8 cellular contexts compared by ENCODE assay signal in the genomic region with DNA sequence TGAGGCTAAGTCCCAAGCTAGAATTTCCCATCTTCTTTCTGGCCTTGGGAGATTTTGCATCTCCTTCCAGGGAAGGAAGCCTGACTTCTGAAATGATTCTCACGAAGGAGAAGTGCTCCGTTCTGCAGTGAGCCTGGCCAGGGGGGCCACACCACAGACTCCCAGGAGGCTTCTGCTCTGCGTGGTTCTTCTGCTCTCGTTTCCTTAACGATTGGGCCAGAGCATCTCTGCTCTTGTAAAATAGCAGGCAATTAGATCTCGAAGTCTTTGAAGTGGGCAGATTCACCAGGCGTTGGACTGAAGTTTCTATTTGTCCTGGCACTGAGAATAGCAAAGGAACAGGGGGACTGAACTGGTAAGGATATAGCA. TPM values are rescaled to one million over a fixed set of nuclear protein-coding genes. Genes with fewer than 3 reads are reported as not detected.
DNase-seq lines count a peak whose midpoint lies in the region; ATAC-seq and TF ChIP-seq lines count a peak whose summit lies in the region.

No MANE protein-coding gene starts in this region.

- peak overlapping the region; percentile 54 for H3K4me3 Mint-ChIP-seq in stimulated activated naive CD8-positive, alpha-beta T cell treated with anti-CD3 and anti-CD28 coated beads, Interleukin-15, Interleukin-2, amounts not matched to agents 100 ng/mL and 50 ng/mL, for 24 hours

- ATAC-seq in heart left ventricle: peak in 2 of 4 donors; percentile 42 to 46
- ATAC-seq in HG03439 (IDR thresholded peaks at IDR 0.05; ENCODE audit: unreplicated experiment): peak; percentile 18

- H3K27me3 ChIP-seq in heart left ventricle (no peaks in the 10 kb centered on the region), colonic mucosa (no peaks in the 10 kb centered on the region)

- TF ChIP-seq POLR2A in heart left ventricle (IDR thresholded peaks at IDR 0.05) (no peak), lower leg skin (IDR thresholded peaks at IDR 0.05) (no peak)

- peak in 1 of 12 donors; percentile 0 for TF ChIP-seq CTCF in heart left ventricle (IDR thresholded peaks at IDR 0.05)
- no peak for TF ChIP-seq CTCF in colonic mucosa (IDR thresholded peaks at IDR 0.05)
- no peak for TF ChIP-seq CTCF in lower leg skin (IDR thresholded peaks at IDR 0.05)

- H3K27me3 Mint-ChIP-seq in stimulated activated naive CD8-positive, alpha-beta T cell treated with anti-CD3 and anti-CD28 coated beads, Interleukin-15, Interleukin-2, amounts not matched to agents 100 ng/mL and 50 ng/mL, for 24 hours: no peaks in the 10 kb centered on the region

- 41 to 57% (median 50%) methylated on average over 7 of the region's 7 CpGs for WGBS in heart left ventricle, 4 donors
- 35 to 37% methylated on average over 7 of the region's 7 CpGs for WGBS in lower leg skin, 2 donors

- no peaks in the 10 kb centered on the region for H3K36me3 ChIP-seq in heart left ventricle
- no peaks in the 10 kb centered on the region for H3K36me3 ChIP-seq in colonic mucosa

- no peak for DNase-seq in heart left ventricle
- no peak for DNase-seq in cardiac septum (ENCODE audit: low spot score)
- no peak for DNase-seq in colonic mucosa
- no peak for DNase-seq in DMS79 treated with DMSO at 0.1 percent for 48 hours (lab: John Stamatoyannopoulos, UW)
- DNase-seq in DMS114 treated with DMSO at 0.1 percent for 48 hours (lab: John Stamatoyannopoulos, UW; ENCODE audit: unreplicated experiment): no peak
- no peak for DNase-seq in lower leg skin (ENCODE audit: low spot score in 2 of 2)

- H3K36me3 Mint-ChIP-seq in stimulated activated naive CD8-positive, alpha-beta T cell treated with anti-CD3 and anti-CD28 coated beads, Interleukin-15, Interleukin-2, amounts not matched to agents 100 ng/mL and 50 ng/mL, for 24 hours (ENCODE audit: low read depth): peaks cover 16% of the 10 kb centered on the region

- H3K9ac ChIP-seq in colonic mucosa (ENCODE audit: low read depth in 2 of 2, low read length in 2 of 2): peak overlapping the region in 1 of 2 donors; percentile 14

- intact Hi-C loops in heart left ventricle (cut with DNase I) (no loop called here), cardiac septum (cut with DNase I) (no loop called here), colonic mucosa (cut with DNase I) (no loop called here), lower leg skin (cut with DNase I; ENCODE audit: low total_unique reads) (no loop called here)

- peaks cover 0 to 15% (median 2%) of the 10 kb centered on the region in 12 donors for H3K9me3 ChIP-seq in heart left ventricle
- no peaks in the 10 kb centered on the region for H3K9me3 ChIP-seq in colonic mucosa

- peak overlapping the region; percentile 83 for H3K27ac Mint-ChIP-seq in stimulated activated naive CD8-positive, alpha-beta T cell treated with anti-CD3 and anti-CD28 coated beads, Interleukin-15, Interleukin-2, amounts not matched to agents 100 ng/mL and 50 ng/mL, for 24 hours

- H3K4me1 ChIP-seq in heart left ventricle: peaks cover 0 to 16% (median 0%) of the 10 kb centered on the region in 12 donors
- H3K4me1 ChIP-seq in colonic mucosa: no peaks in the 10 kb centered on the region

- peaks cover 57% of the 10 kb centered on the region for H3K4me1 Mint-ChIP-seq in stimulated activated naive CD8-positive, alpha-beta T cell treated with anti-CD3 and anti-CD28 coated beads, Interleukin-15, Interleukin-2, amounts not matched to agents 100 ng/mL and 50 ng/mL, for 24 hours (ENCODE audit: low read depth)

- peak overlapping the region in 1 of 12 donors; percentile 68 for H3K27ac ChIP-seq in heart left ventricle
- no peak overlapping the region for H3K27ac ChIP-seq in colonic mucosa

- H3K9me3 Mint-ChIP-seq in stimulated activated naive CD8-positive, alpha-beta T cell treated with anti-CD3 and anti-CD28 coated beads, Interleukin-15, Interleukin-2, amounts not matched to agents 100 ng/mL and 50 ng/mL, for 24 hours: peaks cover 10% of the 10 kb centered on the region

- H3K4me3 ChIP-seq in heart left ventricle (peak overlapping the region in 9 of 12 donors; percentile 15 to 68 (median 43)), colonic mucosa (peak overlapping the region; percentile 12), lower leg skin (ENCODE audit: low read depth, poor library complexity, severe bottlenecking) (no peak overlapping the region)

RNA-seq across cellular contexts. Expression of a gene that starts 6.7 kb away (rescaled TPM):
- total RNA-seq in heart left ventricle (1 to 10 TPM in 4 of 9 donors, under 1 TPM in 4, not detected in 1; 0.40 to 8.3 (median 1.0) TPM), cardiac septum (0.65 TPM), colonic mucosa (1 to 10 TPM in 1 of 2 donors, under 1 TPM in 1; 0.77 to 1.3 TPM), lower leg skin (1 to 10 TPM; 2.1 to 7.3 (median 4.6) TPM)
- polyA plus RNA-seq in heart left ventricle: 1 to 10 TPM in 1 of 2 donors, under 1 TPM in 1; 0.84 to 1.3 TPM
